ENCODE assay signal across 1 cellular context in the genomic region with DNA sequence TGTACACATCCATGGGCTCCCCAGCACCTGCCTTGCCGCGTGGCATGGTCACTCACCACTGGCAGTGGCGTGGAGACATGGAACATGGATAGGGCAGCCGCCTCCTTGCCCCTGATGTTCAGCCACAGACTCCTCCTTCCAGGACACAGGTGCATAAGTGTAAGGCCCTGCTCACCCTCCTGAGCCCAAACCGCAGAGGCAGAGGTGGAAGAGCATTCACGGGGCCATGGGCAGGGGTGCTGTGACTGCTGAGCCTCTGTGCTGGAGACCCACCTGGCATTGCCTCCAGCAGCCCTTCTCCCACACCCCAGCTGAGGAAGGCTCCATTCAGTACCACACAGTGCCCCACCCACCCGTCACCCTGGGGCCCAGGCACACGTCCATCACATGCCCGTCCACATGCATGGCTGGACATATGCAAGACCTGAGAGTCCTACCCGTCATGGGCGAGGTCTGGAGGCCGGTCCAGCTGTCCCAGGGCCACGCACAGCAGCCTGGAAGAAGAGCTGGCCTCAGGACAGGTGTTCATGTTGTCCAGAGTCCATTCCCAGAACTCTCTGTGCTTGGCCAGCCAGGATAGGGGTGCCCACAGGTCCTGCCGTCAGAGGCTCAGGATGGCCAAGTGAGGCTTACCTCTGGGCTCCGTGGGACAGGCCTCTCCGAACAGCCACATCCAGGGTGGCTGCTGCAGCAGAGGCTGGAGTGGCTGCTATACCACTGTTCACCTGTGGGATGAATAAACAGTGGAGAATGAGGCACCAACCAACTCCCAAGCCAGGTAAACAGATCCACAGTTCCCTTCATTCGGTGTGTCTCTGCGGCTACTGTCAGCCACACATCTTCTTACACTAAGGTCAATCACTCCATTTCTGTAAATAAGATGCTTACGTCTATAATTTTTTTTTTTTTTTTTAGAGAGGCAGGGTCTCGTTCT.
TF ChIP-seq lines count a peak whose summit lies in the region.

No MANE protein-coding gene starts in this region.

TF ChIP-seq in HCT116, 20 proteins besides CTCF, POLR2A, EP300 and RAD21:
- TF ChIP-seq SIN3A (IDR thresholded peaks at IDR 0.05; ENCODE audit: low read depth) = no peak
- TF ChIP-seq EZH2 (IDR thresholded peaks at IDR 0.05) = no peak
- no peak for TF ChIP-seq EZH2phosphoT487 (IDR thresholded peaks at IDR 0.05; ENCODE audit: borderline replicate concordance)
- TF ChIP-seq CBX3 (IDR thresholded peaks at IDR 0.05; ENCODE audit: low read depth) = no peak
- TF ChIP-seq SP1 (IDR thresholded peaks at IDR 0.05; ENCODE audit: low read depth) = no peak
- no peak for TF ChIP-seq ZFX (IDR thresholded peaks at IDR 0.05)
